3 cellular contexts compared by ENCODE assay signal in genomic region chr19:31826325-31826724, GRCh38.
"Had no signal": no experiment of that assay in that cellular context is flagged by ENCODE, and none has a peak within 500 bp of the region (broad histone marks: within the 10 kb centered on the region; RNA-seq: fewer than 3 reads in every experiment).

No MANE protein-coding gene starts in this region.

- DNase-seq: GDM1, GF-D8 had no signal

- H3K4me3 ChIP-seq: GM12878 had no signal

- ATAC-seq: GM12878 had no signal
